Comparison of ENCODE assay signal across 8 cellular contexts in the genomic region with DNA sequence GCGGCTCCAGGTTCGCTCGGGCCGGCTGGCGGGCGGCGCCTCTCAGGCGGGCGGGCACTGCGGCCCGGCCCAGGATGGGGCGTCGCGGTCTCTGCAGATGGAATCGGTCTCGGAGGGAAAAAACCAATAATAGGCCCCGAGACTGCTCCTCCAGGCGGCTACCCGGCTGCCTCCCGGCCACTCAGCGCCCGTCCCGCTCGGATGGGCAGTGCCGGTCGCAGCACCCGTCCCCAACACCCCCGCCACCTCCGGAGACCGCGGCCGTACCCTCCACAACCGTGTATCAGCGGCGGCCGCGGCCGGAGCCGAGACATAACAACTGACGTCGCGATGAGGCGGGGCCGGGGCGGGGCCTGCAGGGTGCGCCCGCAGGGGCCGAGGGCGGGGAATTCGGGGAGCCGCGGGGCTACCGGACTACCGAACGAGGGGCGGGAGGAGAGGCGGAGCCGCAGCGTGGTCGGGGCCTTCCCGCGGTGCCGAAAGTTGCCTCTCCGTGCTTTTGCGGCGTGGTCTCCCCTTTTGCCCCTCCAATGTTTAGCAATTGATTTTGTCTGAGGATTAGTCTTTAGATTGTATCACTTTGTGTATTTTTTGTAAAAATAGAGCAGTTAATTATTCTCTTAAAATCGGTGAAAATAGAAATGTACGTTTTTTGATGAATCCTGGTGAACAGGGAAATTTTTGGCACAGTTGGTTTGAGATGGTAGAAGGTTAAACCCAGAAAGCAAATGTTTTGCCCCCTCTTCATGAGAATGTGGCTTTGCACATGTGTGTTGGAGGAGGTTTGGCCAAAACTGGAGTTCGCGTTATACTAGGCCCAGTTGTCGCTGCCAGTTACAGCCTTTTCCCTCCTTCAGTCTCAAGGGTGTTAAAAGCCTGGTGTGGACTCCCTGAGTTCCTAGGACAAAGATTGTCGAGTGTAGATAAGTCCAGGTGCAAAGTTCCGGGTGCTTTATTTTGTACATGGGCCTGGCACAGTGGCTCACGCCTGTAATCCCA. TPM values are rescaled to one million over a fixed set of nuclear protein-coding genes. Genes with fewer than 3 reads are reported as not detected.
DNase-seq lines count a peak whose midpoint lies in the region; ATAC-seq, FAIRE-seq and TF ChIP-seq lines count a peak whose summit lies in the region.

TSS of gene RNF103 (minus strand) at position 317 of the 999 bp plus-strand sequence. CDS start 979 bp downstream, outside the sequence.

- peaks cover 37% of the 10 kb centered on the region for H3K79me2 ChIP-seq in smooth muscle cell (ENCODE audit: low read depth)

- peak within 1 kb of the TSS; percentile 96 for H2AFZ ChIP-seq in smooth muscle cell (ENCODE audit: low read depth)

- CTCF ChIA-PET in WTC11 (lab: Charles Lee) = no interaction called here

- H3K4me3 Mint-ChIP-seq in WTC11 = peak within 1 kb of the TSS; percentile 94

- no peaks in the 10 kb centered on the region for H3K27me3 ChIP-seq in bronchial epithelial cell (ENCODE audit: control insufficient read depth, insufficient read depth, low read length)
- no peaks in the 10 kb centered on the region for H3K27me3 ChIP-seq in smooth muscle cell (ENCODE audit: low read depth)

- H4K20me1 ChIP-seq in smooth muscle cell (ENCODE audit: low read depth) = peaks cover 22% of the 10 kb centered on the region

- in situ Hi-C loops in ACHN (cut with HindIII; ENCODE audit: low pct_ligation_motif_present, low pct_unique_long_range_greater_than_20kb, low sequenced_read_pairs) = no loop called here

- POLR2A ChIA-PET in WTC11 (lab: Charles Lee) = no interaction called here

- peaks cover 7% of the 10 kb centered on the region for H3K4me1 ChIP-seq in smooth muscle cell (ENCODE audit: low read depth)

- H3K9me3 Mint-ChIP-seq in WTC11 = no peaks in the 10 kb centered on the region

- no peaks in the 10 kb centered on the region for H3K36me3 Mint-ChIP-seq in WTC11

- no peak for FAIRE-seq in bronchial epithelial cell (lab: Jason Lieb, UNC)

- H3K4me3 ChIP-seq in bronchial epithelial cell (ENCODE audit: low read depth, low read length) (peak within 1 kb of the TSS; percentile 62), smooth muscle cell (peak within 1 kb of the TSS; percentile 72)

- peaks cover 20% of the 10 kb centered on the region for H3K4me1 Mint-ChIP-seq in WTC11

- DNase-seq in ACHN (peak; percentile 96), NCI-H2227 treated with DMSO at 0.1 percent for 48 hours (lab: John Stamatoyannopoulos, UW) (peak; percentile 93), WTC11 (ENCODE audit: low spot score) (peak; percentile 96), bronchial epithelial cell (ENCODE audit: low read depth) (peak; percentile 68), iPS-NIHi7 (ENCODE audit: extremely low spot score) (peak; percentile 94), smooth muscle cell (lab: John Stamatoyannopoulos, UW; ENCODE audit: unreplicated experiment) (peak; percentile 81)

- ATAC-seq in GM18868 (IDR thresholded peaks at IDR 0.05; ENCODE audit: unreplicated experiment) (peak; percentile 86), HG03108 (IDR thresholded peaks at IDR 0.05; ENCODE audit: unreplicated experiment) (peak; percentile 81), WTC11 (peak; percentile 90)

- TF ChIP-seq CTCF in WTC11 (IDR thresholded peaks at IDR 0.05) (no peak), bronchial epithelial cell (IDR thresholded peaks at IDR 0.05; ENCODE audit: insufficient read depth, low read length, severe bottlenecking) (no peak), smooth muscle cell (IDR thresholded peaks at IDR 0.05; ENCODE audit: borderline replicate concordance, insufficient read depth, poor library complexity, severe bottlenecking) (no peak)

- H3F3A ChIP-seq in smooth muscle cell (ENCODE audit: low read depth) = no peaks in the 10 kb centered on the region

- H3K9ac ChIP-seq in smooth muscle cell (ENCODE audit: low read depth) = peak within 1 kb of the TSS; percentile 94

- H3K27ac Mint-ChIP-seq in WTC11 = peak within 1 kb of the TSS; percentile 84

- H3K36me3 ChIP-seq in bronchial epithelial cell (ENCODE audit: control insufficient read depth, insufficient read depth, low read length) = no peaks in the 10 kb centered on the region
- no peaks in the 10 kb centered on the region for H3K36me3 ChIP-seq in smooth muscle cell (ENCODE audit: low read depth)

- peak within 1 kb of the TSS; percentile 88 for H3K4me2 ChIP-seq in smooth muscle cell

- no peaks in the 10 kb centered on the region for H3K9me3 ChIP-seq in smooth muscle cell (replicated peaks; ENCODE audit: low read depth)

- peaks cover 32% of the 10 kb centered on the region for H3K27me3 Mint-ChIP-seq in WTC11 (ENCODE audit: low read depth)

- 12% methylated on average over 60 of the region's 74 CpGs for WGBS in smooth muscle cell (ENCODE audit: low lambda C conversion rate)

- peak within 1 kb of the TSS; percentile 94 for H3K27ac ChIP-seq in smooth muscle cell (ENCODE audit: low read depth)

TF ChIP-seq in WTC11, 78 proteins besides CTCF, POLR2A, EP300 and RAD21 (continues in another document):
- TF ChIP-seq SMAD4 (CRISPR knock-in tag; IDR thresholded peaks at IDR 0.05) (0 out of 2 replicates have a peak, but pooled peaks have one; percentile 50), JAZF1 (CRISPR knock-in tag; IDR thresholded peaks at IDR 0.05) (no peak), PRDM15 (CRISPR knock-in tag; IDR thresholded peaks at IDR 0.05) (peak; percentile 26; the same call in 1 of the 2 replicates), CBFB (CRISPR knock-in tag; IDR thresholded peaks at IDR 0.05; ENCODE audit: low read depth) (0 out of 2 replicates have a peak, but pooled peaks have one; percentile 31), TEAD1 (CRISPR knock-in tag; IDR thresholded peaks at IDR 0.05) (peak; percentile 48; the same call in 1 of the 2 replicates), FOXK1 (CRISPR knock-in tag; IDR thresholded peaks at IDR 0.05) (0 out of 2 replicates have a peak, but pooled peaks have one; percentile 65), ATF1 (CRISPR knock-in tag; IDR thresholded peaks at IDR 0.05) (no peak), SP1 (CRISPR knock-in tag; conservative IDR thresholded peaks at IDR 0.05) (peak; percentile 70), MAX (CRISPR knock-in tag; IDR thresholded peaks at IDR 0.05) (peak; percentile 44; the same call in 1 of the 2 replicates), ZBTB21 (CRISPR knock-in tag; IDR thresholded peaks at IDR 0.05; ENCODE audit: borderline replicate concordance) (0 out of 2 replicates have a peak, but pooled peaks have one; percentile 14), ZNF263 (CRISPR knock-in tag; IDR thresholded peaks at IDR 0.05; ENCODE audit: low read depth) (no peak), E2F5 (CRISPR knock-in tag; IDR thresholded peaks at IDR 0.05) (peak; percentile 43; the same call in 1 of the 2 replicates), SOX15 (CRISPR knock-in tag; IDR thresholded peaks at IDR 0.05) (no peak)
- TF ChIP-seq, protein P1, sequence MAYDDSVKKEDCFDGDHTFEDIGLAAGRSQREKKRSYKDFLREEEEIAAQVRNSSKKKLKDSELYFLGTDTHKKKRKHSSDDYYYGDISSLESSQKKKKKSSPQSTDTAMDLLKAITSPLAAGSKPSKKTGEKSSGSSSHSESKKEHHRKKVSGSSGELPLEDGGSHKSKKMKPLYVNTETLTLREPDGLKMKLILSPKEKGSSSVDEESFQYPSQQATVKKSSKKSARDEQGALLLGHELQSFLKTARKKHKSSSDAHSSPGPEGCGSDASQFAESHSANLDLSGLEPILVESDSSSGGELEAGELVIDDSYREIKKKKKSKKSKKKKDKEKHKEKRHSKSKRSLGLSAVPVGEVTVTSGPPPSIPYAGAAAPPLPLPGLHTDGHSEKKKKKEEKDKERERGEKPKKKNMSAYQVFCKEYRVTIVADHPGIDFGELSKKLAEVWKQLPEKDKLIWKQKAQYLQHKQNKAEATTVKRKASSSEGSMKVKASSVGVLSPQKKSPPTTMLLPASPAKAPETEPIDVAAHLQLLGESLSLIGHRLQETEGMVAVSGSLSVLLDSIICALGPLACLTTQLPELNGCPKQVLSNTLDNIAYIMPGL (CRISPR knock-in tag; IDR thresholded peaks at IDR 0.05) = peak; percentile 42; the same call in 1 of the 2 replicates

RNA-seq across cellular contexts. Expression of gene RNF103, which starts in this region (rescaled TPM):
- total RNA-seq in WTC11 (2021) = 6.8 to 9.0 TPM (median 8.0 TPM) in 3 replicates
- total RNA-seq in bronchial epithelial cell = 17.7 and 18.2 TPM in 2 replicates
- 21.5 and 25.7 TPM in 2 replicates for total RNA-seq in smooth muscle cell
- 14.1 and 14.8 TPM in 2 replicates for polyA plus RNA-seq in smooth muscle cell

Comparison
In these comparisons a context has a peak if more than half of its experiments do, and no peak if none do; other contexts are left out.
1. Peak in every context shown above with its lines: DNase-seq, ATAC-seq, H3K4me3 ChIP-seq and H3K27ac ChIP-seq.